In genomic region chr17:34895388-34895787, GRCh38 we compare ENCODE assay signal across 21 cellular contexts.
A peak's percentile ranks its signal among the peaks of the same experiment; 100 is the strongest.
DNase-seq lines count a peak whose midpoint lies in the region; ATAC-seq, FAIRE-seq and TF ChIP-seq lines count a peak whose summit lies in the region.
"Had no signal": no experiment of that assay in that cellular context is flagged by ENCODE, and none has a peak within 500 bp of the region (broad histone marks: within the 10 kb centered on the region; RNA-seq: fewer than 3 reads in every experiment).

No MANE protein-coding gene starts in this region.

- CTCF ChIA-PET in HepG2 (lab: Yijun Ruan, JAX; ENCODE audit: low intra/inter-chr PET ratio, low total read pairs): no interaction called here

- H3K4me1 ChIP-seq in HepG2 (ENCODE audit: insufficient read depth, low read length) (no peaks in the 10 kb centered on the region), right lobe of liver (no peaks in the 10 kb centered on the region), endodermal cell (ENCODE audit: control insufficient read depth, insufficient read depth, low read length) (no peaks in the 10 kb centered on the region)

- no peak overlapping the region for H3K4me3 Mint-ChIP-seq in endodermal cell
- H3K4me3 Mint-ChIP-seq in stimulated activated effector memory CD8-positive, alpha-beta T cell treated with anti-CD3 and anti-CD28 coated beads, Interleukin-12 subunit alpha, Interleukin-12 subunit beta, amount 100 ng/mL, for 72 hours: no peak overlapping the region
- H3K4me3 Mint-ChIP-seq: B cell; CD4-positive, CD25-positive, alpha-beta regulatory T cell had no signal

- no peaks in the 10 kb centered on the region for H3K9me3 Mint-ChIP-seq in endodermal cell
- H3K9me3 Mint-ChIP-seq in stimulated activated effector memory CD8-positive, alpha-beta T cell treated with anti-CD3 and anti-CD28 coated beads, Interleukin-12 subunit alpha, Interleukin-12 subunit beta, amount 100 ng/mL, for 72 hours: no peaks in the 10 kb centered on the region
- H3K9me3 Mint-ChIP-seq: CD4-positive, CD25-positive, alpha-beta regulatory T cell had no signal

- H3K27ac ChIP-seq in HepG2 (ENCODE audit: extremely low read length, insufficient read depth, low read length): no peak overlapping the region
- H3K27ac ChIP-seq in right lobe of liver: no peak overlapping the region
- no peak overlapping the region for H3K27ac ChIP-seq in endodermal cell (ENCODE audit: low read depth, low read length)

- H3K4me1 Mint-ChIP-seq in endodermal cell: peaks cover 3% of the 10 kb centered on the region
- no peaks in the 10 kb centered on the region for H3K4me1 Mint-ChIP-seq in stimulated activated effector memory CD8-positive, alpha-beta T cell treated with anti-CD3 and anti-CD28 coated beads, Interleukin-12 subunit alpha, Interleukin-12 subunit beta, amount 100 ng/mL, for 72 hours
- H3K4me1 Mint-ChIP-seq: B cell had no signal

- no peak overlapping the region for H3K4me2 ChIP-seq in HepG2 (ENCODE audit: low read depth, low read length)

- H3K27me3 ChIP-seq in HepG2 (ENCODE audit: control insufficient read depth in 1 of 2, insufficient read depth in 2 of 2, low read length in 2 of 2) (peaks cover 0 to 9% of the 10 kb centered on the region in 2 experiments; a peak in 3 of 5 replicates), right lobe of liver (no peaks in the 10 kb centered on the region), endodermal cell (ENCODE audit: control insufficient read depth, insufficient read depth, low read length, poor library complexity, severe bottlenecking) (peaks cover 66% of the 10 kb centered on the region)

- H3K36me3 Mint-ChIP-seq in endodermal cell (ENCODE audit: low read depth): no peaks in the 10 kb centered on the region
- no peaks in the 10 kb centered on the region for H3K36me3 Mint-ChIP-seq in stimulated activated effector memory CD8-positive, alpha-beta T cell treated with anti-CD3 and anti-CD28 coated beads, Interleukin-12 subunit alpha, Interleukin-12 subunit beta, amount 100 ng/mL, for 72 hours
- H3K36me3 Mint-ChIP-seq: CD4-positive, CD25-positive, alpha-beta regulatory T cell had no signal

- no peak for FAIRE-seq in HepG2 (lab: Jason Lieb, UNC)
- FAIRE-seq: GM12891, GM18507 had no signal

- WGBS in HepG2 (ENCODE audit: low lambda C conversion rate): 0% methylated on average over 5 of the region's 5 CpGs
- WGBS in right lobe of liver (ENCODE audit: insufficient coverage, low coverage, low lambda C conversion rate, missing lambda C conversion rate): 0% methylated on average over 3 of the region's 5 CpGs
- 39% methylated on average over 5 of the region's 5 CpGs; no CpG with 5 or more reads in 1 of the 2 experiments for WGBS in endodermal cell (ENCODE audit: insufficient coverage in 1 of 2, insufficient read length in 1 of 2), 2 experiments

- H3K27me3 Mint-ChIP-seq in endodermal cell (ENCODE audit: insufficient read depth): peaks cover 63% of the 10 kb centered on the region

- H3K4me3 ChIP-seq in HepG2 (replicated peaks in 1 of 3; ENCODE audit: insufficient read depth in 1 of 3, low read depth in 2 of 3, low read length in 3 of 3): no peak overlapping the region
- no peak overlapping the region for H3K4me3 ChIP-seq in right lobe of liver
- no peak overlapping the region for H3K4me3 ChIP-seq in endodermal cell (ENCODE audit: low read length)

- H3K79me2 ChIP-seq in HepG2 (ENCODE audit: insufficient read depth, low read length): no peaks in the 10 kb centered on the region

- no peak overlapping the region for H2AFZ ChIP-seq in HepG2 (ENCODE audit: low read length)

- H3K9ac ChIP-seq in HepG2 (ENCODE audit: insufficient read depth, low read depth, low read length) (no peak overlapping the region), endodermal cell (ENCODE audit: extremely low read depth, low read length, poor library complexity, severe bottlenecking) (no peak overlapping the region)

- in situ Hi-C loops in HepG2 (cut with HindIII; ENCODE audit: extremely low pct_ligation_motif_present, low pct_unique_long_range_greater_than_20kb): loop anchor here (25.0 kb wide), 2 partner anchors 358 to 458 kb away; no protein-coding TSS in a partner anchor

- TF ChIP-seq CTCF in HepG2 (CRISPR knock-in tag; IDR thresholded peaks at IDR 0.05) (no peak), right lobe of liver (IDR thresholded peaks at IDR 0.05) (no peak), endodermal cell (conservative IDR thresholded peaks at IDR 0.05) (no peak)

- no TSS peak for BruUV-seq in HepG2 (replicated peaks; lab: Mats Ljungman, UMichigan)

- intact Hi-C loops in HepG2 (cut with micrococcal nuclease; ENCODE audit: unreplicated experiment) (no loop called here), right lobe of liver (cut with DNase I) (no loop called here)

- TF ChIP-seq POLR2A in HepG2 (IDR thresholded peaks at IDR 0.05; ENCODE audit: insufficient read depth in 1 of 2, low read depth in 2 of 2, low read length in 2 of 2): no peak
- TF ChIP-seq POLR2A in right lobe of liver (IDR thresholded peaks at IDR 0.05): no peak

- POLR2A ChIA-PET in HepG2 (lab: Yijun Ruan, JAX): no interaction called here

- no peaks in the 10 kb centered on the region for H4K20me1 ChIP-seq in HepG2 (ENCODE audit: insufficient read depth, low read length)

- DNase-seq in HepG2 (ENCODE audit: low spot score) (no peak), right lobe of liver (no peak), NCI-H2227 (lab: John Stamatoyannopoulos, UW; ENCODE audit: unreplicated experiment) (peak; percentile 45), endodermal cell (peak; percentile 87), mucosa of gallbladder (ENCODE audit: low spot score) (no peak)
- DNase-seq in stimulated activated effector memory CD8-positive, alpha-beta T cell treated with anti-CD3 and anti-CD28 coated beads, Interleukin-12 subunit alpha, Interleukin-12 subunit beta, amount 100 ng/mL, for 72 hours (ENCODE audit: low spot score in 2 of 2): no peak
- DNase-seq in central memory CD4-positive, alpha-beta T cell: no peak
- no peak for DNase-seq in activated CD4-positive, alpha-beta T cell treated with anti-CD3 and anti-CD28 coated beads for 48 hours
- DNase-seq: CD4-positive, CD25-positive, alpha-beta regulatory T cell; GDM1; GOT3; Kasumi-1; MM.1S; NCI-H1092 treated with DMSO at 0.1 percent for 48 hours; NCI-H1694 treated with DMSO at 0.1 percent for 48 hours; NCI-H446 treated with DMSO at 0.1 percent for 48 hours; RPMI8226; SW 1271 had no signal

- TF ChIP-seq EP300 in HepG2 (IDR thresholded peaks at IDR 0.05; ENCODE audit: low read depth in 2 of 2, low read length in 2 of 2): no peak
- TF ChIP-seq EP300 in HepG2 (CRISPR knock-in tag; IDR thresholded peaks at IDR 0.05; ENCODE audit: borderline replicate concordance): no peak

- no peak for TF ChIP-seq RAD21 in HepG2 (CRISPR knock-in tag; IDR thresholded peaks at IDR 0.05)

- H3K9me3 ChIP-seq in HepG2 (ENCODE audit: low read length): no peaks in the 10 kb centered on the region
- H3K9me3 ChIP-seq in right lobe of liver: no peaks in the 10 kb centered on the region
- no peaks in the 10 kb centered on the region for H3K9me3 ChIP-seq in endodermal cell (ENCODE audit: control insufficient read depth, low read length)

- ATAC-seq in HepG2: no peak
- ATAC-seq in right lobe of liver: no peak
- ATAC-seq in stimulated activated effector memory CD8-positive, alpha-beta T cell treated with anti-CD3 and anti-CD28 coated beads, Interleukin-12 subunit alpha, Interleukin-12 subunit beta, amount 100 ng/mL, for 72 hours: peak; percentile 23

- H3K36me3 ChIP-seq in HepG2 (replicated peaks in 1 of 2; ENCODE audit: control insufficient read depth in 1 of 2, insufficient read depth in 2 of 2, low read length in 2 of 2) (no peaks in the 10 kb centered on the region), right lobe of liver (no peaks in the 10 kb centered on the region), endodermal cell (ENCODE audit: control insufficient read depth, insufficient read depth, low read length) (no peaks in the 10 kb centered on the region)

- no peak overlapping the region for H3K27ac Mint-ChIP-seq in endodermal cell
- no peak overlapping the region for H3K27ac Mint-ChIP-seq in stimulated activated effector memory CD8-positive, alpha-beta T cell treated with anti-CD3 and anti-CD28 coated beads, Interleukin-12 subunit alpha, Interleukin-12 subunit beta, amount 100 ng/mL, for 72 hours
- H3K27ac Mint-ChIP-seq: B cell; CD4-positive, CD25-positive, alpha-beta regulatory T cell had no signal

TF ChIP-seq in HepG2, 621 proteins besides CTCF, POLR2A, EP300 and RAD21 (continues in another document):
- peak; percentile 32 to 82 for TF ChIP-seq REST (IDR thresholded peaks at IDR 0.05; ENCODE audit: borderline replicate concordance in 1 of 2, low read depth in 1 of 2, low read length in 2 of 2)

Comparison
In these comparisons a context has a peak if more than half of its experiments do, and no peak if none do; other contexts are left out.
1. DNase-seq: peak in NCI-H2227 (single experiment) and endodermal cell (single experiment); none in HepG2 (single experiment), right lobe of liver (0 of 3), stimulated activated effector memory CD8-positive, alpha-beta T cell treated with anti-CD3 and anti-CD28 coated beads, Interleukin-12 subunit alpha, Interleukin-12 subunit beta, amount 100 ng/mL, for 72 hours (0 of 2), mucosa of gallbladder (single experiment), central memory CD4-positive, alpha-beta T cell (single experiment) and activated CD4-positive, alpha-beta T cell treated with anti-CD3 and anti-CD28 coated beads for 48 hours (single experiment).